In the genomic region with DNA sequence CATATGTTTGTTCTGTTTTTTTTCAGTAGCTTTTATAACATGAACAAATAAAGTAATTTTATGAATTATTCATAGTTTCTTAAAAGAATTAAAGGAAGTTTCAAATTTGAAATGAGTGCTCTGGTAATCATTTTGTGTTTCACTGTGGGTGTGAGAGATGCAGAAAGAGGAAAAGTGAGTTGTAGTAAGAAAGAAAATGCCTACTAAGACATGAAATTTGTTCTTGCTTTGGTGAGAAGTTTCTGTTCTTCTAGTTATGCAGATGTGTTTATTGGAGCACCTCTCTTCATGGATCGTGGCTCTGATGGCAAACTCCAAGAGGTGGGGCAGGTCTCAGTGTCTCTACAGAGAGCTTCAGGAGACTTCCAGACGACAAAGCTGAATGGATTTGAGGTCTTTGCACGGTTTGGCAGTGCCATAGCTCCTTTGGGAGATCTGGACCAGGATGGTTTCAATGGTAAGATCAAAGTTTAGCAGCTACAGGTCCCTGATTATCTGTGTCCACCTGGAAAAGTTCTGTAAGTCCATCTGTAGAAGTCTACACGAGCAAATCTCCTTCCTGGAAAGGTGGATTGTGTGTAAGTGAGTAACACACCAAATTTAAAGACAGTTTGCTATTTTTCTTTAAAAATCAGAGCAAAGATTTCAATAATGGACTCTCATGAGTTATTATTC, we compare ENCODE assay signal across 8 cellular contexts. TPM values are rescaled to one million over a fixed set of nuclear protein-coding genes. Genes with fewer than 3 reads are reported as not detected.
DNase-seq lines count a peak whose midpoint lies in the region; ATAC-seq and TF ChIP-seq lines count a peak whose summit lies in the region.
"Had no signal": no experiment of that assay in that cellular context is flagged by ENCODE, and none has a peak within 500 bp of the region (broad histone marks: within the 10 kb centered on the region; RNA-seq: fewer than 3 reads in every experiment).

No MANE protein-coding gene starts in this region.

- no peak overlapping the region for H3K9ac ChIP-seq in HCT116 (ENCODE audit: low read length)

- H3K4me1 Mint-ChIP-seq in glutamatergic neuron (ENCODE audit: low read depth, unreplicated experiment), result peaks cover 6% of the 10 kb centered on the region

- peak; percentile 5 for ATAC-seq in GM18909 (IDR thresholded peaks at IDR 0.05; ENCODE audit: poor library complexity, unreplicated experiment)
- ATAC-seq in HCT116, result peak; percentile 25; the same call in 1 of the 2 replicates
- peak; percentile 1 for ATAC-seq in HG03565 (IDR thresholded peaks at IDR 0.05; ENCODE audit: unreplicated experiment)
- peak; percentile 15 for ATAC-seq in left lung

- RAD21 ChIA-PET in HCT116 (lab: Charles Lee; ENCODE audit: low non-redundant PET in 1 of 2, low total read pairs in 2 of 2, uncharacterized antibody in 2 of 2, unreplicated experiment in 2 of 2), result no interaction called here

- H3K4me2 ChIP-seq in HCT116 (ENCODE audit: low read length), result no peak overlapping the region

- H3K27me3 ChIP-seq in HCT116 (ENCODE audit: insufficient read depth, low read length) (no peaks in the 10 kb centered on the region), left lung (no peaks in the 10 kb centered on the region)

- no peak overlapping the region for H3K27ac ChIP-seq in HCT116 (ENCODE audit: low read depth, low read length)
- H3K27ac ChIP-seq in left lung, result no peak overlapping the region

- CTCF ChIA-PET in HCT116 (lab: Charles Lee), result interaction anchor here (0.6 to 4.2 kb wide), 6 partner anchors 121 to 241 kb away, joined by 3 to 33 read pairs (median 4); a partner anchor contains a TSS

- H4K20me1 ChIP-seq in HCT116 (ENCODE audit: insufficient read depth), result no peaks in the 10 kb centered on the region

- H3K4me3 ChIP-seq in HCT116 (replicated peaks in 1 of 2; ENCODE audit: low read depth in 1 of 2, low read length in 2 of 2) (no peak overlapping the region), left lung (no peak overlapping the region)

- H3K4me3 Mint-ChIP-seq in glutamatergic neuron (ENCODE audit: unreplicated experiment), result no peak overlapping the region

- no peak overlapping the region for H3K27ac Mint-ChIP-seq in glutamatergic neuron (ENCODE audit: unreplicated experiment)

- H3K9me3 Mint-ChIP-seq in glutamatergic neuron (ENCODE audit: unreplicated experiment), result no peaks in the 10 kb centered on the region

- H3K36me3 Mint-ChIP-seq in glutamatergic neuron (ENCODE audit: unreplicated experiment), result no peaks in the 10 kb centered on the region

- intact Hi-C loops in HCT116 (cut with micrococcal nuclease), result loop anchor here (1.0 kb wide), 1 partner anchor 137 kb away; no protein-coding TSS in a partner anchor
- intact Hi-C loops in left lung (cut with DNase I), result loop anchor here in 1 of 2 donors (5.0 kb wide), 1 partner anchor 139 kb away; no protein-coding TSS in a partner anchor

- H3K36me3 ChIP-seq in HCT116 (ENCODE audit: control insufficient read depth in 1 of 2, insufficient read depth in 2 of 2, low read length in 2 of 2), result peaks cover 0 to 2% of the 10 kb centered on the region in 2 experiments; a peak in 1 of 4 replicates
- peaks cover 0 to 55% of the 10 kb centered on the region in 2 donors for H3K36me3 ChIP-seq in left lung

- no peaks in the 10 kb centered on the region for H3K79me2 ChIP-seq in HCT116 (ENCODE audit: insufficient read depth, low read length)

- H3K4me1 ChIP-seq in HCT116 (ENCODE audit: control insufficient read depth in 1 of 2, insufficient read depth in 2 of 2, low read length in 2 of 2) (no peaks in the 10 kb centered on the region), left lung (peaks cover 0 to 14% of the 10 kb centered on the region in 2 donors)

- TF ChIP-seq CTCF in HCT116 (IDR thresholded peaks at IDR 0.05 in 2 of 3, conservative IDR thresholded peaks at IDR 0.05 in 1 of 3; ENCODE audit: borderline replicate concordance in 1 of 3, insufficient read depth in 1 of 3, low read depth in 2 of 3, low read length in 2 of 3) (no peak), left lung (IDR thresholded peaks at IDR 0.05) (no peak), glutamatergic neuron (IDR thresholded peaks at IDR 0.05; ENCODE audit: partially characterized antibody, unreplicated experiment) (no peak)

- no TSS peak for BruUV-seq in HCT116 (replicated peaks; lab: Mats Ljungman, UMichigan)

- no peak overlapping the region for H2AFZ ChIP-seq in HCT116 (ENCODE audit: low read depth, low read length, poor library complexity, severe bottlenecking)

- no peak for TF ChIP-seq POLR2A in HCT116 (IDR thresholded peaks at IDR 0.05; ENCODE audit: borderline replicate concordance, extremely low read depth, insufficient read depth, insufficient read length)

- DNase-seq in HCT116 (ENCODE audit: low read depth, low spot score), result no peak
- no peak for DNase-seq in left lung
- DNase-seq in glutamatergic neuron, result no peak
- DNase-seq in effector CD4-positive, alpha-beta T cell, result no peak
- no peak for DNase-seq in activated gamma-delta T cell (lab: John Stamatoyannopoulos, UW)

- no peaks in the 10 kb centered on the region for H3K9me2 ChIP-seq in HCT116 (ENCODE audit: insufficient read depth)

- POLR2A ChIA-PET in HCT116 (lab: Charles Lee), result interaction anchor here (0.8 kb wide), 1 partner anchor 155 kb away, joined by 3 read pairs; a partner anchor contains a TSS

- H3K9me3 ChIP-seq in HCT116 (ENCODE audit: control insufficient read depth in 1 of 2, insufficient read depth in 1 of 2, low read depth in 1 of 2, low read length in 2 of 2) (no peaks in the 10 kb centered on the region), left lung (no peaks in the 10 kb centered on the region)

- no peaks in the 10 kb centered on the region for H3K27me3 Mint-ChIP-seq in glutamatergic neuron (ENCODE audit: unreplicated experiment)

- TF ChIP-seq RAD21 in HCT116 (IDR thresholded peaks at IDR 0.05; ENCODE audit: low read depth), result no peak

TF ChIP-seq in HCT116, 20 proteins besides CTCF, POLR2A, EP300 and RAD21 (continues in another document):
- TF ChIP-seq, protein P1, sequence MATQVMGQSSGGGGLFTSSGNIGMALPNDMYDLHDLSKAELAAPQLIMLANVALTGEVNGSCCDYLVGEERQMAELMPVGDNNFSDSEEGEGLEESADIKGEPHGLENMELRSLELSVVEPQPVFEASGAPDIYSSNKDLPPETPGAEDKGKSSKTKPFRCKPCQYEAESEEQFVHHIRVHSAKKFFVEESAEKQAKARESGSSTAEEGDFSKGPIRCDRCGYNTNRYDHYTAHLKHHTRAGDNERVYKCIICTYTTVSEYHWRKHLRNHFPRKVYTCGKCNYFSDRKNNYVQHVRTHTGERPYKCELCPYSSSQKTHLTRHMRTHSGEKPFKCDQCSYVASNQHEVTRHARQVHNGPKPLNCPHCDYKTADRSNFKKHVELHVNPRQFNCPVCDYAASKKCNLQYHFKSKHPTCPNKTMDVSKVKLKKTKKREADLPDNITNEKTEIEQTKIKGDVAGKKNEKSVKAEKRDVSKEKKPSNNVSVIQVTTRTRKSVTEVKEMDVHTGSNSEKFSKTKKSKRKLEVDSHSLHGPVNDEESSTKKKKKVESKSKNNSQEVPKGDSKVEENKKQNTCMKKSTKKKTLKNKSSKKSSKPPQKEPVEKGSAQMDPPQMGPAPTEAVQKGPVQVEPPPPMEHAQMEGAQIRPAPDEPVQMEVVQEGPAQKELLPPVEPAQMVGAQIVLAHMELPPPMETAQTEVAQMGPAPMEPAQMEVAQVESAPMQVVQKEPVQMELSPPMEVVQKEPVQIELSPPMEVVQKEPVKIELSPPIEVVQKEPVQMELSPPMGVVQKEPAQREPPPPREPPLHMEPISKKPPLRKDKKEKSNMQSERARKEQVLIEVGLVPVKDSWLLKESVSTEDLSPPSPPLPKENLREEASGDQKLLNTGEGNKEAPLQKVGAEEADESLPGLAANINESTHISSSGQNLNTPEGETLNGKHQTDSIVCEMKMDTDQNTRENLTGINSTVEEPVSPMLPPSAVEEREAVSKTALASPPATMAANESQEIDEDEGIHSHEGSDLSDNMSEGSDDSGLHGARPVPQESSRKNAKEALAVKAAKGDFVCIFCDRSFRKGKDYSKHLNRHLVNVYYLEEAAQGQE (IDR thresholded peaks at IDR 0.05; ENCODE audit: low read depth), result no peak
- TF ChIP-seq, protein P2, sequence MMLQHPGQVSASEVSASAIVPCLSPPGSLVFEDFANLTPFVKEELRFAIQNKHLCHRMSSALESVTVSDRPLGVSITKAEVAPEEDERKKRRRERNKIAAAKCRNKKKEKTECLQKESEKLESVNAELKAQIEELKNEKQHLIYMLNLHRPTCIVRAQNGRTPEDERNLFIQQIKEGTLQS (IDR thresholded peaks at IDR 0.05), result no peak
- no peak for TF ChIP-seq SRF (IDR thresholded peaks at IDR 0.05; ENCODE audit: low read depth)
- no peak for TF ChIP-seq ZFX (IDR thresholded peaks at IDR 0.05)
- TF ChIP-seq FOSL1 (IDR thresholded peaks at IDR 0.05; ENCODE audit: low read depth), result no peak
- TF ChIP-seq, protein P3, sequence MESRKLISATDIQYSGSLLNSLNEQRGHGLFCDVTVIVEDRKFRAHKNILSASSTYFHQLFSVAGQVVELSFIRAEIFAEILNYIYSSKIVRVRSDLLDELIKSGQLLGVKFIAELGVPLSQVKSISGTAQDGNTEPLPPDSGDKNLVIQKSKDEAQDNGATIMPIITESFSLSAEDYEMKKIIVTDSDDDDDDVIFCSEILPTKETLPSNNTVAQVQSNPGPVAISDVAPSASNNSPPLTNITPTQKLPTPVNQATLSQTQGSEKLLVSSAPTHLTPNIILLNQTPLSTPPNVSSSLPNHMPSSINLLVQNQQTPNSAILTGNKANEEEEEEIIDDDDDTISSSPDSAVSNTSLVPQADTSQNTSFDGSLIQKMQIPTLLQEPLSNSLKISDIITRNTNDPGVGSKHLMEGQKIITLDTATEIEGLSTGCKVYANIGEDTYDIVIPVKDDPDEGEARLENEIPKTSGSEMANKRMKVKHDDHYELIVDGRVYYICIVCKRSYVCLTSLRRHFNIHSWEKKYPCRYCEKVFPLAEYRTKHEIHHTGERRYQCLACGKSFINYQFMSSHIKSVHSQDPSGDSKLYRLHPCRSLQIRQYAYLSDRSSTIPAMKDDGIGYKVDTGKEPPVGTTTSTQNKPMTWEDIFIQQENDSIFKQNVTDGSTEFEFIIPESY (IDR thresholded peaks at IDR 0.05; ENCODE audit: extremely low read depth, insufficient replicate concordance, low read length), result no peak
- TF ChIP-seq CEBPB (IDR thresholded peaks at IDR 0.05; ENCODE audit: low read depth), result no peak
- TF ChIP-seq EZH2phosphoT487 (IDR thresholded peaks at IDR 0.05; ENCODE audit: borderline replicate concordance), result no peak
- TF ChIP-seq YY1 (IDR thresholded peaks at IDR 0.05; ENCODE audit: extremely low read depth, insufficient replicate concordance, low read depth, low read length), result no peak
- TF ChIP-seq ZNF274 (IDR thresholded peaks at IDR 0.05; ENCODE audit: low read depth, low read length), result no peak
- TF ChIP-seq JUND (IDR thresholded peaks at IDR 0.05), result no peak
- TF ChIP-seq EGR1 (IDR thresholded peaks at IDR 0.05; ENCODE audit: low read depth), result no peak
- TF ChIP-seq SIN3A (IDR thresholded peaks at IDR 0.05; ENCODE audit: low read depth), result no peak
- no peak for TF ChIP-seq POLR2AphosphoS5 (IDR thresholded peaks at IDR 0.05; ENCODE audit: low read depth, low read length)

RNA-seq across cellular contexts. Expression of a gene that starts 51.4 kb away (rescaled TPM):
- total RNA-seq in HCT116 (2021; ENCODE audit: unreplicated experiment), result 36.3 TPM
- 12.8 and 18.3 TPM in 2 replicates for polyA plus RNA-seq in HCT116 (2012)
- 100 to 1,000 TPM in 1 of 2 donors, 10 to 100 TPM in 1; 90.0 to 175 TPM for total RNA-seq in left lung
- total RNA-seq in glutamatergic neuron (ENCODE audit: unreplicated experiment), result 21.9 TPM

RNA-seq across cellular contexts. Expression of a gene that starts 52.6 kb away (rescaled TPM):
- total RNA-seq in HCT116 (2021; ENCODE audit: unreplicated experiment), result 18.3 TPM
- polyA plus RNA-seq in HCT116 (2012), result 2.9 and 3.4 TPM in 2 replicates
- 1 to 10 TPM; 2.8 to 5.6 TPM for total RNA-seq in left lung
- total RNA-seq in glutamatergic neuron (ENCODE audit: unreplicated experiment), result 82.8 TPM
- total RNA-seq: OCI-LY7 had no signal
